In the genomic region with DNA sequence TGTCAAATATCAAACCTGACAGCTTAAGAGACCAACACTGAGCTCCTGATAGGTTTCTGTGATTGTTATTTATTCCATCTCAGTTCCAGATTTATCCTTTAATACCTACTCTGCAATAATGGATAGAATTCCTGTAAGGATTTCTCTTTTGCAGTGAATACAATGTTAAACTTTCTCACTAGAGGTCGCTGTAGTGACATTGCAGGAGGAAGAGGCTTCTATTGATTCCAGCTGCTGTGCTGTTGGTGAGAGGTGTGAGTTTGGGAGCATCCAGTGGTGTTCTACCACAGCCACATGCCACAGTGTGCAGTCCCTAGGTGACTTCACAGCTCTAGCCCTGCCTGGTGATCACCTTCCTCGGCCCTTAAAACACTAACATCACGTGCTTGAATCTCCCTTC, we compare ENCODE assay signal across 8 cellular contexts.
DNase-seq lines count a peak whose midpoint lies in the region; TF ChIP-seq lines count a peak whose summit lies in the region.

No MANE protein-coding gene starts in this region.

- peak; percentile 53 for TF ChIP-seq CTCF in retinal pigment epithelial cell (conservative IDR thresholded peaks at IDR 0.05; ENCODE audit: low read depth, low read length)

- DNase-seq in NCI-H510A treated with DMSO at 0.1 percent for 48 hours (lab: John Stamatoyannopoulos, UW) (peak; percentile 0), NCI-H510A (lab: John Stamatoyannopoulos, UW) (no peak), NCI-H526 treated with DMSO at 0.1 percent for 48 hours (lab: John Stamatoyannopoulos, UW) (peak; percentile 25), epidermal melanocyte (ENCODE audit: insufficient read length, low spot score) (peak; percentile 17), retinal pigment epithelial cell (ENCODE audit: low read depth) (no peak), T-helper 9 cell (no peak), AG08396 (ENCODE audit: low spot score) (no peak)
- no peak for DNase-seq in stimulated activated CD8-positive, alpha-beta memory T cell treated with anti-CD3 and anti-CD28 coated beads, Interleukin-4, amount 100 ng/mL, for 48 hours

- no peak overlapping the region for H3K4me3 ChIP-seq in retinal pigment epithelial cell (ENCODE audit: low read length)

Comparison
In these comparisons a context has a peak if more than half of its experiments do, and no peak if none do; other contexts are left out.
1. DNase-seq: peak in NCI-H510A treated with DMSO at 0.1 percent for 48 hours (single experiment), NCI-H526 treated with DMSO at 0.1 percent for 48 hours (single experiment) and epidermal melanocyte (single experiment); none in NCI-H510A (single experiment), retinal pigment epithelial cell (single experiment), T-helper 9 cell (single experiment), AG08396 (single experiment) and stimulated activated CD8-positive, alpha-beta memory T cell treated with anti-CD3 and anti-CD28 coated beads, Interleukin-4, amount 100 ng/mL, for 48 hours (single experiment).